ENCODE assay signal across 10 cellular contexts in the genomic region with DNA sequence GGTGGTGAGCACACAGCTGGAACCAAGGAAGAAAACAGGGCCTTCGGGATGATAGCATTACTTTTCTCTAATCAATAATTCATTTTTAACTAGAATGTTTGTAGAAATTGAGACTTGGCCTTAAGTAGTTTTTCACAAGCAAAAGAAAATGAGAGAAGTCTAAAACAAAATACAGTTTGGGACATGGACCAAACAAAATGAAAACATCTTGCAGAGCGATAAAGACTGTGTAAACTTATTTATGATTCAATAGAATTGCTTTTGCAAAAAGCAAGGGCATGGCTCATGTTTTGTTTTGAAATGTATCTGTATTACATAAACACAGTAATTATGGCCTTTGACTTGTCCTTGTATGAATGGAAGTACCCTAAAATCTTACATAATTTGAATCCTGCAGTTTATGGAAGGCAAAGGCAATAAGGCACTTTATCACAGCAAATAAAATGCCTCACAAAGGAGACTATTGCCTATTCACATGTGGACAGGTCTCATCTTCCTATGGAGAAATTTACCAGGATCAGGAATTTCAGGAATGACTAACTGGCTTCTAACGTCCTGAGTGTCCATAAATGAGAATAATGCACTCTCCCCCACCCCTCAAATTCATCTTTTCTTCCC.
DNase-seq lines count a peak whose midpoint lies in the region; ATAC-seq, FAIRE-seq and TF ChIP-seq lines count a peak whose summit lies in the region.
"Had no signal": no experiment of that assay in that cellular context is flagged by ENCODE, and none has a peak within 500 bp of the region (broad histone marks: within the 10 kb centered on the region; RNA-seq: fewer than 3 reads in every experiment).

No MANE protein-coding gene starts in this region.

- intact Hi-C loops in gastrocnemius medialis (cut with DNase I; ENCODE audit: low total_unique reads) = no loop called here

- no peak for ATAC-seq in gastrocnemius medialis
- ATAC-seq: activated naive CD8-positive, alpha-beta T cell treated with anti-CD3 and anti-CD28 coated beads, Interleukin-2, amount 50 U/mL, for 24 hours had no signal

- no peaks in the 10 kb centered on the region for H3K79me2 ChIP-seq in ACC112 (ENCODE audit: control insufficient read depth, insufficient read depth, low read length, unreplicated experiment)

- no peak for DNase-seq in SJSA1 (ENCODE audit: low read depth in 1 of 2, low spot score in 2 of 2)
- DNase-seq in fibroblast of gingiva (ENCODE audit: low read depth) = peak; percentile 33
- no peak for DNase-seq in gastrocnemius medialis
- no peak for DNase-seq in activated gamma-delta T cell (lab: John Stamatoyannopoulos, UW)
- DNase-seq in NK-92 treated with Interleukin-12 subunit alpha and Interleukin-12 subunit beta, amount 100 ng/mL, for 24 hours (lab: John Stamatoyannopoulos, UW) = no peak
- DNase-seq in glomerular visceral epithelial cell (ENCODE audit: extremely low spot score) = no peak
- no peak for DNase-seq in small intestine
- DNase-seq: activated naive CD8-positive, alpha-beta T cell treated with anti-CD3 and anti-CD28 coated beads, Interleukin-2, amount 50 U/mL, for 24 hours; naive B cell had no signal

- peak overlapping the region; percentile 24 for H3K4me3 ChIP-seq in ACC112 (ENCODE audit: low read depth, low read length)
- no peak overlapping the region for H3K4me3 ChIP-seq in SJSA1
- H3K4me3 ChIP-seq in gastrocnemius medialis = no peak overlapping the region
- H3K4me3 ChIP-seq in small intestine (ENCODE audit: low read depth in 1 of 2, low read length in 2 of 2) = no peak overlapping the region

- H3K4me1 ChIP-seq in ACC112 (ENCODE audit: control insufficient read depth, insufficient read depth, low read length, unreplicated experiment) (peaks cover 52% of the 10 kb centered on the region), SJSA1 (replicated peaks) (peaks cover 33% of the 10 kb centered on the region), gastrocnemius medialis (peaks cover 3 to 8% of the 10 kb centered on the region in 2 donors), small intestine (ENCODE audit: control insufficient read depth in 2 of 2, insufficient read depth in 1 of 2, low read depth in 1 of 2, low read length in 1 of 2) (no peaks in the 10 kb centered on the region)

- peak overlapping the region; percentile 83 for H3K27ac ChIP-seq in ACC112 (ENCODE audit: low read depth, low read length)
- peak overlapping the region; percentile 43 for H3K27ac ChIP-seq in SJSA1
- peak overlapping the region; percentile 58 to 76 (median 69) for H3K27ac ChIP-seq in gastrocnemius medialis
- H3K27ac ChIP-seq in small intestine (ENCODE audit: low read depth in 1 of 2, low read length in 1 of 2) = peak overlapping the region in 1 of 2 donors; percentile 66

- H3K36me3 ChIP-seq in ACC112 (ENCODE audit: insufficient read depth, low read length) = no peaks in the 10 kb centered on the region
- no peaks in the 10 kb centered on the region for H3K36me3 ChIP-seq in SJSA1
- no peaks in the 10 kb centered on the region for H3K36me3 ChIP-seq in gastrocnemius medialis
- H3K36me3 ChIP-seq in small intestine (ENCODE audit: control insufficient read depth in 2 of 2, insufficient read depth in 2 of 2, low read length in 2 of 2) = no peaks in the 10 kb centered on the region

- 54 to 75% (median 69%) methylated on average over 3 of the region's 3 CpGs for WGBS in small intestine, 3 donors

- no peak for TF ChIP-seq POLR2A in gastrocnemius medialis (IDR thresholded peaks at IDR 0.05)

- no peaks in the 10 kb centered on the region for H3K27me3 ChIP-seq in ACC112 (ENCODE audit: insufficient read depth, low read length)
- H3K27me3 ChIP-seq in SJSA1 (replicated peaks) = no peaks in the 10 kb centered on the region
- H3K27me3 ChIP-seq in gastrocnemius medialis = no peaks in the 10 kb centered on the region
- H3K27me3 ChIP-seq in small intestine (ENCODE audit: control insufficient read depth in 2 of 2, insufficient read depth in 2 of 2, low read length in 2 of 2) = no peaks in the 10 kb centered on the region

- H2AFZ ChIP-seq in ACC112 (ENCODE audit: low read length, unreplicated experiment) = peak overlapping the region; percentile 79

- no peak for FAIRE-seq in small intestine (lab: Jason Lieb, UNC)

- H3K9me3 ChIP-seq in SJSA1 (replicated peaks) (no peaks in the 10 kb centered on the region), gastrocnemius medialis (no peaks in the 10 kb centered on the region), small intestine (ENCODE audit: control insufficient read depth, low read depth) (no peaks in the 10 kb centered on the region)

- TF ChIP-seq CTCF in gastrocnemius medialis (IDR thresholded peaks at IDR 0.05 in 4 of 5, conservative IDR thresholded peaks at IDR 0.05 in 1 of 5) = no peak

- in situ Hi-C loops in gastrocnemius medialis (cut with MboI; ENCODE audit: low sequenced_read_pairs in 4 of 4) = no loop called here
